In the genomic region with DNA sequence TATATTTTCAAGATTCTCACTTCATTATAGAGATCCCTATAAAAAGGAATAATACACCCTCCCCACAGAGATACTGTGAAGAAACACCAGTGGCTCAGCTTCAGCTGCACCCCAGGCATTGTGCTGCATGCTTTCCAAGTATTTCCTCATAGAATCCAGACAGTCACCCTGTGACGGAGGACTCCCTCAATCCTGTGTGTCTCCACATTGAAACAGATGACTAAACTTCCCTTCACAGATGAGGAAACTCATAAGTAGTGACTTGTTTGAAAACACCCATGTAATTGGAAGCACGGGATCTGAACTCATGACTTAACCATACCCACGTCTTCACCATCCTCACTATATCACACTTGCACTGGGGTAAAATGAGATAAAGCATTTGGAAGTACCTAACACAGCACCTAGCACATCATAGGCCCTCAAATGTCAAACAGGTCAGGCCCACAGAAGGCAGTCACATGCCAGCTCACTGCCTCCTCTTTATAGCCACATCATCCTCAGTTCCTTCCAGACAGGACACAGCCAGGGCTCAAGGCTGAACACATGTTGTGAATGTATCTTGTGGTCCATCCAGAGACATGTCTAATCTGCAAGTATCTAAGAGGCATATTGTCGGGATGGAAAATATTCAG, we compare ENCODE assay signal across 9 cellular contexts. TPM values are rescaled to one million over a fixed set of nuclear protein-coding genes. Genes with fewer than 3 reads are reported as not detected.
DNase-seq lines count a peak whose midpoint lies in the region; ATAC-seq and TF ChIP-seq lines count a peak whose summit lies in the region.
"Had no signal": no experiment of that assay in that cellular context is flagged by ENCODE, and none has a peak within 500 bp of the region (broad histone marks: within the 10 kb centered on the region; RNA-seq: fewer than 3 reads in every experiment).

No MANE protein-coding gene starts in this region.

- DNase-seq in SIG-M5 treated with dmso at 0.1 percent for 504 hours (lab: John Stamatoyannopoulos, UW; ENCODE audit: unreplicated experiment) (peak; percentile 31), SIG-M5 (lab: John Stamatoyannopoulos, UW) (no peak), dedifferentiated amniotic fluid mesenchymal stem cell (ENCODE audit: extremely low spot score) (peak; percentile 40), lower lobe of right lung (no peak), upper lobe of left lung (peak in 1 of 2 donors; percentile 53), glutamatergic neuron (no peak), NCI-H774 (lab: John Stamatoyannopoulos, UW) (no peak)

- H3K36me3 ChIP-seq in lower lobe of right lung (peaks cover 20% of the 10 kb centered on the region), upper lobe of left lung (peaks cover 0 to 27% (median 7%) of the 10 kb centered on the region in 4 donors)

- no peak overlapping the region for H3K27ac Mint-ChIP-seq in glutamatergic neuron (ENCODE audit: unreplicated experiment)
- no peak overlapping the region for H3K27ac Mint-ChIP-seq in stimulated activated memory B cell treated with anti-CD40 and anti-IgM and Interleukin-4, amounts not matched to agents 10 μg/mL and 1 μg/mL and 100 μg/mL, for 72 hours

- H3K27ac ChIP-seq in lower lobe of right lung (peak overlapping the region; percentile 1), upper lobe of left lung (peak overlapping the region in 3 of 4 donors; percentile 35 to 68 (median 62))

- intact Hi-C loops in lower lobe of right lung (cut with DNase I), result no loop called here

- H3K9me3 ChIP-seq in lower lobe of right lung, result no peaks in the 10 kb centered on the region
- no peaks in the 10 kb centered on the region for H3K9me3 ChIP-seq in upper lobe of left lung

- H3K9me3 Mint-ChIP-seq in glutamatergic neuron (ENCODE audit: unreplicated experiment), result peaks cover 12% of the 10 kb centered on the region
- no peaks in the 10 kb centered on the region for H3K9me3 Mint-ChIP-seq in stimulated activated memory B cell treated with anti-CD40 and anti-IgM and Interleukin-4, amounts not matched to agents 10 μg/mL and 1 μg/mL and 100 μg/mL, for 72 hours

- H3K4me1 Mint-ChIP-seq in glutamatergic neuron (ENCODE audit: low read depth, unreplicated experiment), result peaks cover 16% of the 10 kb centered on the region
- H3K4me1 Mint-ChIP-seq in stimulated activated memory B cell treated with anti-CD40 and anti-IgM and Interleukin-4, amounts not matched to agents 10 μg/mL and 1 μg/mL and 100 μg/mL, for 72 hours, result peaks cover 9% of the 10 kb centered on the region

- ATAC-seq in lower lobe of right lung (peak; percentile 50 to 71), upper lobe of left lung (ENCODE audit: low FRiP score in 2 of 2) (peak; percentile 53 to 75)
- ATAC-seq in stimulated activated memory B cell treated with anti-CD40 and anti-IgM and Interleukin-4, amounts not matched to agents 10 μg/mL and 1 μg/mL and 100 μg/mL, for 72 hours, result no peak

- H3K27me3 ChIP-seq in lower lobe of right lung (ENCODE audit: low read depth) (no peaks in the 10 kb centered on the region), upper lobe of left lung (no peaks in the 10 kb centered on the region)

- peaks cover 22% of the 10 kb centered on the region for H3K4me1 ChIP-seq in lower lobe of right lung
- peaks cover 8 to 12% (median 11%) of the 10 kb centered on the region in 4 donors for H3K4me1 ChIP-seq in upper lobe of left lung

- TF ChIP-seq EP300 in upper lobe of left lung (IDR thresholded peaks at IDR 0.05), result peak in 1 of 4 donors; percentile 58

- H3K36me3 Mint-ChIP-seq in glutamatergic neuron (ENCODE audit: unreplicated experiment), result peaks cover 5% of the 10 kb centered on the region
- peaks cover 13% of the 10 kb centered on the region for H3K36me3 Mint-ChIP-seq in stimulated activated memory B cell treated with anti-CD40 and anti-IgM and Interleukin-4, amounts not matched to agents 10 μg/mL and 1 μg/mL and 100 μg/mL, for 72 hours

- WGBS in upper lobe of left lung, 2 donors, result 63 to 75% methylated on average over 4 of the region's 4 CpGs

- H3K4me3 Mint-ChIP-seq in glutamatergic neuron (ENCODE audit: unreplicated experiment), result no peak overlapping the region
- no peak overlapping the region for H3K4me3 Mint-ChIP-seq in stimulated activated memory B cell treated with anti-CD40 and anti-IgM and Interleukin-4, amounts not matched to agents 10 μg/mL and 1 μg/mL and 100 μg/mL, for 72 hours

- TF ChIP-seq CTCF in lower lobe of right lung (IDR thresholded peaks at IDR 0.05) (no peak), upper lobe of left lung (IDR thresholded peaks at IDR 0.05) (no peak), glutamatergic neuron (IDR thresholded peaks at IDR 0.05; ENCODE audit: partially characterized antibody, unreplicated experiment) (no peak)

- H3K27me3 Mint-ChIP-seq in glutamatergic neuron (ENCODE audit: unreplicated experiment), result peaks cover 6% of the 10 kb centered on the region
- H3K27me3 Mint-ChIP-seq in stimulated activated memory B cell treated with anti-CD40 and anti-IgM and Interleukin-4, amounts not matched to agents 10 μg/mL and 1 μg/mL and 100 μg/mL, for 72 hours, result no peaks in the 10 kb centered on the region

- TF ChIP-seq POLR2A in upper lobe of left lung (IDR thresholded peaks at IDR 0.05), result peak in 1 of 4 donors; percentile 44

- H3K4me3 ChIP-seq in lower lobe of right lung (no peak overlapping the region), upper lobe of left lung (no peak overlapping the region)
- H3K4me3 ChIP-seq: GM12878 had no signal

RNA-seq across cellular contexts. Expression of a gene that starts 55.2 kb away (rescaled TPM):
- 9.6 TPM for total RNA-seq in lower lobe of right lung
- total RNA-seq in upper lobe of left lung, result 10 to 100 TPM in 3 of 6 donors, 1 to 10 TPM in 3; 1.0 to 13.6 (median 8.5) TPM
- total RNA-seq in glutamatergic neuron (ENCODE audit: unreplicated experiment), result 69.3 TPM

Comparison
In these comparisons a context has a peak if more than half of its experiments do, and no peak if none do; other contexts are left out.
1. DNase-seq: peak in SIG-M5 treated with dmso at 0.1 percent for 504 hours (single experiment) and dedifferentiated amniotic fluid mesenchymal stem cell (single experiment); none in SIG-M5 (single experiment), lower lobe of right lung (single experiment), glutamatergic neuron (single experiment) and NCI-H774 (single experiment).